ENCODE assay signal across 22 cellular contexts in genomic region chr12:117590386-117590785, GRCh38.
"Had no signal": no experiment of that assay in that cellular context is flagged by ENCODE, and none has a peak within 500 bp of the region (broad histone marks: within the 10 kb centered on the region; RNA-seq: fewer than 3 reads in every experiment).

No MANE protein-coding gene starts in this region.

- H3K4me1 ChIP-seq: colonic mucosa, esophagus muscularis mucosa, foreskin keratinocyte, gastrocnemius medialis, gastroesophageal sphincter, heart left ventricle, heart right ventricle had no signal

- H3K4me3 ChIP-seq: colonic mucosa, coronary artery, dorsolateral prefrontal cortex, esophagus muscularis mucosa, esophagus squamous epithelium, gastrocnemius medialis, gastroesophageal sphincter, heart left ventricle, heart right ventricle had no signal

- H3K27ac ChIP-seq: colonic mucosa, coronary artery, dorsolateral prefrontal cortex, epithelial cell of prostate, esophagus muscularis mucosa, esophagus squamous epithelium, foreskin keratinocyte, gastrocnemius medialis, gastroesophageal sphincter, heart left ventricle, heart right ventricle had no signal

- DNase-seq: colonic mucosa; cortex of kidney; dorsolateral prefrontal cortex; effector CD4-positive, alpha-beta T cell; effector CD8-positive, alpha-beta T cell; effector memory CD4-positive, alpha-beta T cell; effector memory CD8-positive, alpha-beta T cell; endodermal cell; erythroblast; esophagus squamous epithelium; foreskin fibroblast; foreskin keratinocyte; foreskin melanocyte; gastrocnemius medialis; glutamatergic neuron; head of caudate nucleus; heart left ventricle; heart right ventricle had no signal

- H3K9me3 ChIP-seq: colonic mucosa, esophagus squamous epithelium, gastrocnemius medialis had no signal

- H3K27me3 ChIP-seq: colonic mucosa had no signal

- H3K36me3 ChIP-seq: colonic mucosa, esophagus muscularis mucosa, esophagus squamous epithelium, gastrocnemius medialis, gastroesophageal sphincter, heart left ventricle, heart right ventricle had no signal
